Comparison of ENCODE assay signal across 9 cellular contexts in the genomic region with DNA sequence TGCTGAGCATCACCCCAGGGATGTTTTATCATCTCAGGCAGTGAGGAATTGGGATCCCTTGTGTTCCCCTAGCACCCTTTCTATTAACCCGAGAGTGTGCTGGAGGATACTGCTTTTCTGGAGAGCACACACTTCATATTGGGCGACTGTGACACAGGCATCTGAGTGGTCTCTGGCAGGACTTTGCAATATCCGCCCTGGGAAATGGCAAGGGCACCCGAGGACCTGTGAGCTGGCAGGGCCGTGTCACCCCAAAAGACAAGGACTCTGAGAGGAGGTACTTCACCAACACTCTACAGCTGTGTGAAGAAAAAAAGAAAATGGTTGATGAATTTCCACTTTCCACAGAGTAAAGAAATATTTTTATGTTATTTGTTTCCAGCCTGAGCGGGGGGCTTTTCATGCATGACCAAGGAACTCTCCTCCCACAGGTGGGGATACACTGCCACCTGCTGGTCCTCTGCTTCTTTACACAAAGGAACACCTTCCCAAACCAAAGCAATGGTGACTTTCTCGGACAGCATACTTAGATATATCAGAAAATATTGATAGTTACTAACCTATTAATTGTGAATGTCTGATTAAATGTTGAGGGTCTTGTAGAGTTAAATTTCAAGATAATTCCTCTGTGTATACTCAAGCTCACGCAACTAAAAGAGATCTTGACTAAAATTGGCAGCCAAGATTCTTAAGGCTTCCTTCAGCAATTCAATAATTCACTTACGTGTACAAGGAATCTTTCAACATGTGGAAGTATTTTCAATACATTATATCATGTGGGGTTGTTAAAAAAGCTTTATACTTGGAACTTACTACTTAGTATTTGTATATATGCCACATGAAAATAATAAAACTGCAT. TPM values are rescaled to one million over a fixed set of nuclear protein-coding genes. Genes with fewer than 3 reads are reported as not detected.
DNase-seq lines count a peak whose midpoint lies in the region; ATAC-seq, FAIRE-seq and TF ChIP-seq lines count a peak whose summit lies in the region.
"Had no signal": no experiment of that assay in that cellular context is flagged by ENCODE, and none has a peak within 500 bp of the region (broad histone marks: within the 10 kb centered on the region; RNA-seq: fewer than 3 reads in every experiment).

No MANE protein-coding gene starts in this region.

- 26 to 35% methylated on average over 7 to 9 of the region's 9 CpGs for WGBS in gastroesophageal sphincter (ENCODE audit: low coverage in 1 of 2), 2 donors
- WGBS in small intestine, 3 donors = 37 to 40% (median 38%) methylated on average over 9 of the region's 9 CpGs

- TF ChIP-seq EP300 in gastroesophageal sphincter (IDR thresholded peaks at IDR 0.05) = no peak

- peak; percentile 40 for ATAC-seq in GM18511 (IDR thresholded peaks at IDR 0.05; ENCODE audit: unreplicated experiment)
- no peak for ATAC-seq in gastroesophageal sphincter

- peak; percentile 21 for DNase-seq in COLO668 (lab: John Stamatoyannopoulos, UW; ENCODE audit: unreplicated experiment)
- DNase-seq in Jurkat, Clone E6-1 (ENCODE audit: low read depth, low spot score) = peak; percentile 33
- peak; percentile 47 to 74 for DNase-seq in SJCRH30
- DNase-seq in small intestine = peak; percentile 59
- DNase-seq in NCI-H187 treated with DMSO at 0.1 percent for 48 hours (lab: John Stamatoyannopoulos, UW) = no peak
- DNase-seq in mucosa of gallbladder (ENCODE audit: low spot score) = no peak

- H3K27ac ChIP-seq in SJCRH30 (no peak overlapping the region), gastroesophageal sphincter (no peak overlapping the region), small intestine (ENCODE audit: low read depth in 1 of 2, low read length in 1 of 2) (no peak overlapping the region)

- H3K9me3 ChIP-seq in SJCRH30 (replicated peaks) (no peaks in the 10 kb centered on the region), gastroesophageal sphincter (no peaks in the 10 kb centered on the region), small intestine (ENCODE audit: control insufficient read depth, low read depth) (no peaks in the 10 kb centered on the region)

- H3K36me3 ChIP-seq in SJCRH30 = no peaks in the 10 kb centered on the region
- H3K36me3 ChIP-seq in gastroesophageal sphincter = no peaks in the 10 kb centered on the region
- no peaks in the 10 kb centered on the region for H3K36me3 ChIP-seq in small intestine (ENCODE audit: control insufficient read depth in 2 of 2, insufficient read depth in 2 of 2, low read length in 2 of 2)

- no peak for FAIRE-seq in small intestine (lab: Jason Lieb, UNC)

- no peak overlapping the region for H3K4me3 ChIP-seq in Jurkat, Clone E6-1 (ENCODE audit: low read length)
- H3K4me3 ChIP-seq in SJCRH30 = no peak overlapping the region
- H3K4me3 ChIP-seq in gastroesophageal sphincter = no peak overlapping the region
- H3K4me3 ChIP-seq in small intestine (ENCODE audit: low read depth in 1 of 2, low read length in 2 of 2) = no peak overlapping the region

- TF ChIP-seq POLR2A in gastroesophageal sphincter (IDR thresholded peaks at IDR 0.05) = no peak

- no peaks in the 10 kb centered on the region for H3K4me1 ChIP-seq in SJCRH30
- no peaks in the 10 kb centered on the region for H3K4me1 ChIP-seq in gastroesophageal sphincter
- peaks cover 0 to 3% of the 10 kb centered on the region in 2 donors for H3K4me1 ChIP-seq in small intestine (ENCODE audit: control insufficient read depth in 2 of 2, insufficient read depth in 1 of 2, low read depth in 1 of 2, low read length in 1 of 2)

- H3K27me3 ChIP-seq in SJCRH30 (no peaks in the 10 kb centered on the region), gastroesophageal sphincter (peaks cover 19% of the 10 kb centered on the region), small intestine (ENCODE audit: control insufficient read depth in 2 of 2, insufficient read depth in 2 of 2, low read length in 2 of 2) (no peaks in the 10 kb centered on the region)

- TF ChIP-seq CTCF in gastroesophageal sphincter (IDR thresholded peaks at IDR 0.05) = peak; percentile 29 to 65 (median 41)

RNA-seq across cellular contexts. Expression of a gene that starts 45.9 kb away (rescaled TPM):
- not detected for polyA plus RNA-seq in Jurkat, Clone E6-1 (2012; ENCODE audit: insufficient read depth, insufficient read length)
- total RNA-seq in SJCRH30 (2014; rRNA removed; shearing (Covaris generic)) = not detected in 2 replicates
- total RNA-seq in gastroesophageal sphincter (not detected), mucosa of gallbladder (0.66 TPM)
- polyA plus RNA-seq in small intestine = 10 to 100 TPM in 1 of 3 donors, 1 to 10 TPM in 1, under 1 TPM in 1; 0.89 to 11.9 (median 3.2) TPM
- total RNA-seq: myocyte had no signal

Comparison
In these comparisons a context has a peak if more than half of its experiments do, and no peak if none do; other contexts are left out.
1. DNase-seq: peak in COLO668 (single experiment), Jurkat, Clone E6-1 (single experiment), SJCRH30 (2 of 2) and small intestine (single experiment); none in NCI-H187 treated with DMSO at 0.1 percent for 48 hours (single experiment) and mucosa of gallbladder (single experiment).